In genomic region chr19:34172661-34173144, GRCh38 we compare ENCODE assay signal across 8 cellular contexts. TPM values are rescaled to one million over a fixed set of nuclear protein-coding genes. Genes with fewer than 3 reads are reported as not detected.
DNase-seq lines count a peak whose midpoint lies in the region; ATAC-seq and TF ChIP-seq lines count a peak whose summit lies in the region.

No MANE protein-coding gene starts in this region.

- H3K4me1 Mint-ChIP-seq in stimulated activated naive B cell treated with anti-CD40 and anti-IgM and Interleukin-4, amounts not matched to agents 10 μg/mL and 1 μg/mL and 100 μg/mL, for 72 hours: peaks cover 15 to 44% of the 10 kb centered on the region in 2 donors

- peak overlapping the region; percentile 98 for H3K27ac Mint-ChIP-seq in stimulated activated naive B cell treated with anti-CD40 and anti-IgM and Interleukin-4, amounts not matched to agents 10 μg/mL and 1 μg/mL and 100 μg/mL, for 72 hours

- no peaks in the 10 kb centered on the region; the same call in 1 of the 2 replicates for H3K36me3 ChIP-seq in HAP-1 (replicated peaks)
- H3K36me3 ChIP-seq in MG63: peaks cover 24% of the 10 kb centered on the region
- H3K36me3 ChIP-seq in brain microvascular endothelial cell (replicated peaks): no peaks in the 10 kb centered on the region

- no peaks in the 10 kb centered on the region for H3K9me3 Mint-ChIP-seq in stimulated activated naive B cell treated with anti-CD40 and anti-IgM and Interleukin-4, amounts not matched to agents 10 μg/mL and 1 μg/mL and 100 μg/mL, for 72 hours

- TF ChIP-seq CTCF in brain microvascular endothelial cell (IDR thresholded peaks at IDR 0.05; ENCODE audit: low read depth, low read length, missing control alignments): no peak

- H3K9me3 ChIP-seq in HAP-1 (no peaks in the 10 kb centered on the region), MG63 (no peaks in the 10 kb centered on the region)

- peak; percentile 53 for DNase-seq in NCI-H146 (lab: John Stamatoyannopoulos, UW)
- DNase-seq in NCI-H146 treated with DMSO at 0.1 percent for 48 hours (lab: John Stamatoyannopoulos, UW; ENCODE audit: unreplicated experiment): no peak
- DNase-seq in HAP-1 (ENCODE audit: low spot score in 2 of 2): peak; percentile 14 to 26
- DNase-seq in MG63: no peak
- DNase-seq in brain microvascular endothelial cell: peak; percentile 27
- DNase-seq in left colon: peak in 1 of 2 donors; percentile 44
- DNase-seq in stimulated activated naive B cell treated with anti-CD40 and anti-IgM and Interleukin-4, amounts not matched to agents 10 μg/mL and 1 μg/mL and 100 μg/mL, for 72 hours: no peak
- DNase-seq in Ammon's horn (ENCODE audit: low spot score): no peak

- H3K4me3 ChIP-seq in HAP-1 (peak overlapping the region; percentile 90), MG63 (peak overlapping the region; percentile 95), brain microvascular endothelial cell (ENCODE audit: low read depth, low read length) (peak overlapping the region; percentile 97)

- H3K27me3 ChIP-seq in HAP-1 (ENCODE audit: low read depth) (no peaks in the 10 kb centered on the region), MG63 (no peaks in the 10 kb centered on the region), brain microvascular endothelial cell (replicated peaks) (no peaks in the 10 kb centered on the region)

- ATAC-seq in left colon: peak; percentile 51
- peak in 1 of 2 donors; percentile 24 for ATAC-seq in stimulated activated naive B cell treated with anti-CD40 and anti-IgM and Interleukin-4, amounts not matched to agents 10 μg/mL and 1 μg/mL and 100 μg/mL, for 72 hours (replicated peaks)

- in situ Hi-C loops in HAP-1 (cut with MboI; ENCODE audit: low sequenced_read_pairs) (no loop called here), brain microvascular endothelial cell (cut with HindIII; ENCODE audit: low pct_ligation_motif_present, low sequenced_read_pairs) (no loop called here)

- H3K27ac ChIP-seq in brain microvascular endothelial cell: peak overlapping the region; percentile 94

- intact Hi-C loops in left colon (cut with DNase I, micrococcal nuclease): no loop called here

- H3K4me3 Mint-ChIP-seq in stimulated activated naive B cell treated with anti-CD40 and anti-IgM and Interleukin-4, amounts not matched to agents 10 μg/mL and 1 μg/mL and 100 μg/mL, for 72 hours: peak overlapping the region; percentile 90 to 97

- peaks cover 22% of the 10 kb centered on the region for H3K4me1 ChIP-seq in HAP-1

- H3K36me3 Mint-ChIP-seq in stimulated activated naive B cell treated with anti-CD40 and anti-IgM and Interleukin-4, amounts not matched to agents 10 μg/mL and 1 μg/mL and 100 μg/mL, for 72 hours: peaks cover 10% of the 10 kb centered on the region in 2 donors

- H3K27me3 Mint-ChIP-seq in stimulated activated naive B cell treated with anti-CD40 and anti-IgM and Interleukin-4, amounts not matched to agents 10 μg/mL and 1 μg/mL and 100 μg/mL, for 72 hours: no peaks in the 10 kb centered on the region

RNA-seq across cellular contexts. Expression of gene LSM14A, which starts 0.4 kb away (rescaled TPM):
- 54.8 and 70.6 TPM in 2 replicates for total RNA-seq in MG63 (2014; rRNA removed; shearing (Covaris generic); ENCODE audit: low replicate concordance)
- 10 to 100 TPM; 78.2 to 79.0 TPM for total RNA-seq in left colon

Comparison
In these comparisons a context has a peak if more than half of its experiments do, and no peak if none do; other contexts are left out.
1. DNase-seq: peak in NCI-H146 (single experiment), HAP-1 (2 of 2) and brain microvascular endothelial cell (single experiment); none in NCI-H146 treated with DMSO at 0.1 percent for 48 hours (single experiment), MG63 (single experiment), stimulated activated naive B cell treated with anti-CD40 and anti-IgM and Interleukin-4, amounts not matched to agents 10 μg/mL and 1 μg/mL and 100 μg/mL, for 72 hours (single experiment) and Ammon's horn (single experiment).
2. Peak in every context shown above with its lines, with median percentiles within 50 percentile points of each other: H3K4me3 ChIP-seq.